Comparison of ENCODE assay signal across 9 cellular contexts in genomic region chr15:71747128-71748083, GRCh38.
DNase-seq lines count a peak whose midpoint lies in the region; ATAC-seq, FAIRE-seq and TF ChIP-seq lines count a peak whose summit lies in the region.
"Had no signal": no experiment of that assay in that cellular context is flagged by ENCODE, and none has a peak within 500 bp of the region (broad histone marks: within the 10 kb centered on the region; RNA-seq: fewer than 3 reads in every experiment).

No MANE protein-coding gene starts in this region.

- H3K4me3 ChIP-seq in epithelial cell of proximal tubule (ENCODE audit: low read depth, low read length) = peak overlapping the region; percentile 47
- H3K4me3 ChIP-seq in pancreas = no peak overlapping the region
- no peak overlapping the region for H3K4me3 ChIP-seq in mesendoderm (ENCODE audit: low read length)

- H2AK5ac ChIP-seq in mesendoderm (ENCODE audit: low read length) = no peak overlapping the region

- H3K27me3 ChIP-seq in pancreas = no peaks in the 10 kb centered on the region
- H3K27me3 ChIP-seq in mesendoderm (ENCODE audit: insufficient read depth, low read length, poor library complexity) = no peaks in the 10 kb centered on the region

- H2BK15ac ChIP-seq in mesendoderm (replicated peaks; ENCODE audit: low read depth) = no peak overlapping the region

- H2BK120ac ChIP-seq in mesendoderm (ENCODE audit: low read depth, low read length) = no peak overlapping the region

- H3K36me3 ChIP-seq in pancreas (no peaks in the 10 kb centered on the region), mesendoderm (ENCODE audit: control insufficient read depth, insufficient read depth, low read length) (no peaks in the 10 kb centered on the region)

- H3K23ac ChIP-seq in mesendoderm (ENCODE audit: low read length) = no peak overlapping the region

- H3K4me1 ChIP-seq in pancreas (no peaks in the 10 kb centered on the region), mesendoderm (ENCODE audit: control insufficient read depth, low read depth, low read length) (no peaks in the 10 kb centered on the region)

- intact Hi-C loops in pancreas (cut with DNase I) = loop anchor here in 2 of 3 donors (5.0 to 10.0 kb wide), 2 partner anchors 407 to 415 kb away; no protein-coding TSS in a partner anchor

- peak; percentile 71 for DNase-seq in GM04503 (ENCODE audit: low read depth)
- DNase-seq in RKO (ENCODE audit: low spot score) = peak; percentile 78
- DNase-seq in epithelial cell of proximal tubule (ENCODE audit: low read depth) = peak; percentile 98
- peak in 1 of 6 donors; percentile 27 for DNase-seq in pancreas
- DNase-seq in DMS153 (lab: John Stamatoyannopoulos, UW) = no peak
- no peak for DNase-seq in GM20000 (ENCODE audit: low spot score)
- DNase-seq in mesendoderm = no peak
- DNase-seq in stimulated activated CD4-positive, alpha-beta T cell treated with anti-CD3 and anti-CD28 coated beads, Interleukin-4, amount 100 ng/mL, for 4 hours = no peak
- DNase-seq: effector memory CD4-positive, alpha-beta T cell had no signal

- FAIRE-seq in pancreas (lab: Jason Lieb, UNC) = no peak

- H3K56ac ChIP-seq in mesendoderm (ENCODE audit: low read length) = no peak overlapping the region

- no peak overlapping the region for H3K9ac ChIP-seq in mesendoderm (ENCODE audit: low read length)

- H2BK5ac ChIP-seq in mesendoderm (ENCODE audit: low read length) = no peak overlapping the region

- H3K4me2 ChIP-seq in mesendoderm (ENCODE audit: low read length) = no peak overlapping the region

- H3K9me3 ChIP-seq in pancreas = no peaks in the 10 kb centered on the region

- H3K79me2 ChIP-seq in mesendoderm (ENCODE audit: control insufficient read depth, insufficient read depth, low read length) = no peaks in the 10 kb centered on the region

- peak; percentile 19 for TF ChIP-seq CTCF in epithelial cell of proximal tubule (conservative IDR thresholded peaks at IDR 0.05; ENCODE audit: low read depth, low read length)
- TF ChIP-seq CTCF in pancreas (IDR thresholded peaks at IDR 0.05) = no peak
- TF ChIP-seq CTCF in GM20000 (IDR thresholded peaks at IDR 0.05; ENCODE audit: extremely low read depth, missing control alignments) = no peak

- H4K5ac ChIP-seq in mesendoderm (ENCODE audit: low read length) = no peak overlapping the region

- ATAC-seq in pancreas = peak; percentile 59 to 80 (median 74)

- H3K18ac ChIP-seq in mesendoderm (ENCODE audit: low read length) = no peak overlapping the region

- no peaks in the 10 kb centered on the region for H3K79me1 ChIP-seq in mesendoderm (ENCODE audit: low read length)

- H3K4ac ChIP-seq in mesendoderm (ENCODE audit: low read depth, low read length) = no peak overlapping the region

- no peak overlapping the region for H3K27ac ChIP-seq in pancreas
- no peak overlapping the region for H3K27ac ChIP-seq in mesendoderm (ENCODE audit: low read depth, low read length)

- no peak overlapping the region for H4K8ac ChIP-seq in mesendoderm (ENCODE audit: low read depth, low read length)

- WGBS in pancreas, 2 donors = 45 to 52% methylated on average over 12 of the region's 12 CpGs
- WGBS in mesendoderm (ENCODE audit: extremely low coverage, insufficient coverage, low lambda C conversion rate) = no CpG with 5 or more reads among the region's 12 CpGs

Comparison
In these comparisons a context has a peak if more than half of its experiments do, and no peak if none do; other contexts are left out.
1. DNase-seq: peak in GM04503 (single experiment), RKO (single experiment) and epithelial cell of proximal tubule (single experiment); none in DMS153 (single experiment), GM20000 (single experiment), mesendoderm (single experiment) and stimulated activated CD4-positive, alpha-beta T cell treated with anti-CD3 and anti-CD28 coated beads, Interleukin-4, amount 100 ng/mL, for 4 hours (0 of 2).